In genomic region chr7:55065511-55066229, GRCh38 we compare ENCODE assay signal across 8 cellular contexts. TPM values are rescaled to one million over a fixed set of nuclear protein-coding genes. Genes with fewer than 3 reads are reported as not detected.
DNase-seq lines count a peak whose midpoint lies in the region; ATAC-seq and TF ChIP-seq lines count a peak whose summit lies in the region.

No MANE protein-coding gene starts in this region.

- H3K27ac ChIP-seq in RWPE2 (ENCODE audit: poor library complexity, severe bottlenecking) (peak overlapping the region; percentile 96), cardiac muscle cell (peak overlapping the region; percentile 55), smooth muscle cell (ENCODE audit: low read depth) (peak overlapping the region; percentile 99)

- H3K9me3 ChIP-seq in RWPE2 (ENCODE audit: severe bottlenecking) (no peaks in the 10 kb centered on the region), cardiac muscle cell (ENCODE audit: low read depth) (no peaks in the 10 kb centered on the region), smooth muscle cell (replicated peaks; ENCODE audit: low read depth) (no peaks in the 10 kb centered on the region)

- no peak overlapping the region for H2AFZ ChIP-seq in smooth muscle cell (ENCODE audit: low read depth)

- H3K4me1 Mint-ChIP-seq in activated naive CD4-positive, alpha-beta T cell treated with anti-CD3 and anti-CD28 coated beads for 36 hours (ENCODE audit: low read depth): no peaks in the 10 kb centered on the region

- CTCF ChIA-PET in activated naive CD4-positive, alpha-beta T cell treated with anti-CD3 and anti-CD28 coated beads for 36 hours (lab: Charles Lee): no interaction called here

- H3K9ac ChIP-seq in smooth muscle cell (ENCODE audit: low read depth): peak overlapping the region; percentile 92

- intact Hi-C loops in activated naive CD4-positive, alpha-beta T cell treated with anti-CD3 and anti-CD28 coated beads for 36 hours (cut with micrococcal nuclease): no loop called here

- no peak overlapping the region for H3K27ac Mint-ChIP-seq in activated naive CD4-positive, alpha-beta T cell treated with anti-CD3 and anti-CD28 coated beads for 36 hours

- no peak for TF ChIP-seq CTCF in RWPE2 (IDR thresholded peaks at IDR 0.05; ENCODE audit: poor library complexity, severe bottlenecking)
- peak; percentile 21 for TF ChIP-seq CTCF in cardiac muscle cell (IDR thresholded peaks at IDR 0.05; ENCODE audit: low read depth, low read length)
- no peak for TF ChIP-seq CTCF in smooth muscle cell (IDR thresholded peaks at IDR 0.05; ENCODE audit: borderline replicate concordance, insufficient read depth, poor library complexity, severe bottlenecking)
- no peak for TF ChIP-seq CTCF in GM10266 (IDR thresholded peaks at IDR 0.05; ENCODE audit: control insufficient read depth, insufficient read depth, low read depth, missing control alignments)

- H3F3A ChIP-seq in smooth muscle cell (ENCODE audit: low read depth): peaks cover 5% of the 10 kb centered on the region

- H3K79me2 ChIP-seq in smooth muscle cell (ENCODE audit: low read depth): peaks cover 6% of the 10 kb centered on the region

- no peak overlapping the region for H3K4me3 ChIP-seq in RWPE2 (ENCODE audit: severe bottlenecking)
- H3K4me3 ChIP-seq in cardiac muscle cell: no peak overlapping the region
- H3K4me3 ChIP-seq in smooth muscle cell: peak overlapping the region; percentile 17

- peaks cover 92% of the 10 kb centered on the region for H3K36me3 ChIP-seq in RWPE2 (ENCODE audit: low read depth)
- H3K36me3 ChIP-seq in cardiac muscle cell: no peaks in the 10 kb centered on the region
- no peaks in the 10 kb centered on the region for H3K36me3 ChIP-seq in smooth muscle cell (ENCODE audit: low read depth)

- no peaks in the 10 kb centered on the region for H4K20me1 ChIP-seq in smooth muscle cell (ENCODE audit: low read depth)

- WGBS in smooth muscle cell (ENCODE audit: low lambda C conversion rate): 6% methylated on average over 10 of the region's 10 CpGs

- H3K4me1 ChIP-seq in RWPE2 (ENCODE audit: insufficient read depth, poor library complexity, severe bottlenecking) (peaks cover 71% of the 10 kb centered on the region), cardiac muscle cell (ENCODE audit: low read depth) (peaks cover 7% of the 10 kb centered on the region), smooth muscle cell (ENCODE audit: low read depth) (peaks cover 24% of the 10 kb centered on the region)

- no peaks in the 10 kb centered on the region for H3K36me3 Mint-ChIP-seq in activated naive CD4-positive, alpha-beta T cell treated with anti-CD3 and anti-CD28 coated beads for 36 hours (ENCODE audit: low read depth)

- peak; percentile 51 for ATAC-seq in GM21529 (IDR thresholded peaks at IDR 0.05; ENCODE audit: unreplicated experiment)
- peak; percentile 58 for ATAC-seq in RWPE2 (ENCODE audit: low read depth)
- ATAC-seq in GM19397 (IDR thresholded peaks at IDR 0.05; ENCODE audit: unreplicated experiment): no peak

- H3K4me3 Mint-ChIP-seq in activated naive CD4-positive, alpha-beta T cell treated with anti-CD3 and anti-CD28 coated beads for 36 hours: no peak overlapping the region

- H3K4me2 ChIP-seq in smooth muscle cell: peak overlapping the region; percentile 77

- H3K27me3 ChIP-seq in RWPE2 (ENCODE audit: insufficient read depth, poor library complexity, severe bottlenecking) (no peaks in the 10 kb centered on the region), cardiac muscle cell (no peaks in the 10 kb centered on the region), smooth muscle cell (ENCODE audit: low read depth) (no peaks in the 10 kb centered on the region)

- no peak for DNase-seq in RWPE2 (ENCODE audit: low spot score)
- peak; percentile 53 to 84 for DNase-seq in cardiac muscle cell (ENCODE audit: low read depth in 1 of 2, low spot score in 1 of 2)
- DNase-seq in smooth muscle cell (lab: John Stamatoyannopoulos, UW; ENCODE audit: unreplicated experiment): no peak
- no peak for DNase-seq in activated naive CD4-positive, alpha-beta T cell treated with anti-CD3 and anti-CD28 coated beads for 36 hours
- no peak for DNase-seq in GM10266 (ENCODE audit: extremely low spot score)
- no peak for DNase-seq in NCI-H345 (lab: John Stamatoyannopoulos, UW)

- peaks cover 7% of the 10 kb centered on the region for H3K27me3 Mint-ChIP-seq in activated naive CD4-positive, alpha-beta T cell treated with anti-CD3 and anti-CD28 coated beads for 36 hours (ENCODE audit: low read depth)

- H3K9me3 Mint-ChIP-seq in activated naive CD4-positive, alpha-beta T cell treated with anti-CD3 and anti-CD28 coated beads for 36 hours: no peaks in the 10 kb centered on the region

RNA-seq across cellular contexts. Expression of gene EGFR, which starts 46.9 kb away (rescaled TPM):
- total RNA-seq in cardiac muscle cell: 0.57 and 1.3 TPM in 2 replicates
- polyA plus RNA-seq in cardiac muscle cell: 0.51 TPM in 1 of 2 replicates, not detected in the other
- total RNA-seq in smooth muscle cell: 21.6 and 31.1 TPM in 2 replicates
- 9.0 and 20.5 TPM in 2 replicates for polyA plus RNA-seq in smooth muscle cell
- not detected for total RNA-seq in activated naive CD4-positive, alpha-beta T cell treated with anti-CD3 and anti-CD28 coated beads for 36 hours

Comparison
In these comparisons a context has a peak if more than half of its experiments do, and no peak if none do; other contexts are left out.
1. DNase-seq: peak in cardiac muscle cell (2 of 2); none in RWPE2 (single experiment), smooth muscle cell (single experiment), activated naive CD4-positive, alpha-beta T cell treated with anti-CD3 and anti-CD28 coated beads for 36 hours (single experiment), GM10266 (single experiment) and NCI-H345 (single experiment).
2. Peak in every context shown above with its lines, with median percentiles within 50 percentile points of each other: H3K27ac ChIP-seq.